In genomic region chr14:77267937-77268699, GRCh38 we compare ENCODE assay signal across 28 cellular contexts. TPM values are rescaled to one million over a fixed set of nuclear protein-coding genes. Genes with fewer than 3 reads are reported as not detected.
"Had no signal": no experiment of that assay in that cellular context is flagged by ENCODE, and none has a peak within 500 bp of the region (broad histone marks: within the 10 kb centered on the region; RNA-seq: fewer than 3 reads in every experiment).

No MANE protein-coding gene starts in this region.

- ATAC-seq: activated CD4-positive, CD25-positive, alpha-beta regulatory T cell treated with anti-CD3 and anti-CD28 coated beads, Interleukin-2, amount 50 U/mL, for 24 hours; activated naive CD8-positive, alpha-beta T cell treated with anti-CD3 and anti-CD28 coated beads, Interleukin-2, amount 50 U/mL, for 24 hours; activated T-cell treated with anti-CD3 and anti-CD28 coated beads, Interleukin-2, amount 50 U/mL, for 4 hours; body of pancreas; PC-3; SK-N-SH treated with all-trans-retinoic acid at 6 μM for 48 hours had no signal

- H3K27ac Mint-ChIP-seq: activated naive CD4-positive, alpha-beta T cell treated with anti-CD3 and anti-CD28 coated beads, Interleukin-2, amount 50 U/mL, for 72 hours; activated naive CD8-positive, alpha-beta T cell treated with anti-CD3 and anti-CD28 coated beads, Interleukin-2, amount 50 U/mL, for 24 hours; T-helper 1 cell treated with Interleukin-12 subunit alpha and Interleukin-12 subunit beta and Interleukin-4 antibody, amounts not matched to agents 30 μg/mL and 1 μg/mL, for 36 hours had no signal

- H3K4me1 ChIP-seq: ascending aorta, SJSA1 had no signal

- H3K27me3 ChIP-seq: ascending aorta had no signal

- FAIRE-seq: RCC 7860 had no signal

- H3K4me3 ChIP-seq: ascending aorta, body of pancreas, MG63, SJSA1 had no signal

- H3K36me3 ChIP-seq: ascending aorta, MG63, SJSA1 had no signal

- H3K9me3 Mint-ChIP-seq: activated naive CD8-positive, alpha-beta T cell treated with anti-CD3 and anti-CD28 coated beads, Interleukin-2, amount 50 U/mL, for 24 hours had no signal

- H3K9me3 ChIP-seq: MG63, SJSA1 had no signal

- H3K4me1 Mint-ChIP-seq: activated naive CD8-positive, alpha-beta T cell treated with anti-CD3 and anti-CD28 coated beads, Interleukin-2, amount 50 U/mL, for 24 hours had no signal

- H3K4me3 Mint-ChIP-seq: activated naive CD8-positive, alpha-beta T cell treated with anti-CD3 and anti-CD28 coated beads, Interleukin-2, amount 50 U/mL, for 24 hours; activated T-cell treated with anti-CD3 and anti-CD28 coated beads, Interleukin-2, amount 50 U/mL, for 4 hours; T-helper 1 cell treated with Interleukin-12 subunit alpha and Interleukin-12 subunit beta and Interleukin-4 antibody, amounts not matched to agents 30 μg/mL and 1 μg/mL, for 36 hours had no signal

- DNase-seq: activated CD4-positive, alpha-beta T cell treated with anti-CD3 and anti-CD28 coated beads for 48 hours; activated CD4-positive, alpha-beta T cell treated with anti-CD3 and anti-CD28 coated beads, Interleukin-2, amount 50 U/mL, for 48 hours; activated CD8-positive, alpha-beta memory T cell treated with anti-CD3 and anti-CD28 coated beads for 24 hours; activated effector memory CD4-positive, alpha-beta T cell treated with anti-CD3 and anti-CD28 coated beads, Interleukin-2, amount 50 U/mL, for 16 hours; activated naive CD4-positive, alpha-beta T cell treated with Interleukin-2 at 50 U/mL for 16 hours; activated naive CD8-positive, alpha-beta T cell treated with anti-CD3 and anti-CD28 coated beads, Interleukin-2, amount 50 U/mL, for 24 hours; activated T-cell treated with anti-CD3 and anti-CD28 coated beads, Interleukin-2, amount 50 U/mL, for 4 hours; amniotic stem cell; central memory CD4-positive, alpha-beta T cell; MG63; MV-4-11; NCI-H1092 treated with DMSO at 0.1 percent for 48 hours; NCI-H1417 treated with DMSO at 0.1 percent for 48 hours; NCI-H187; NCI-H2081; NCI-H345; NCI-H510A; NCI-H526 treated with DMSO at 0.1 percent for 48 hours; PC-3; SHP77 had no signal

- H3K27ac ChIP-seq: ascending aorta, body of pancreas, SJSA1 had no signal

RNA-seq across cellular contexts. Expression of gene NGB, which starts 2.9 kb away (rescaled TPM):
- total RNA-seq: activated naive CD4-positive, alpha-beta T cell treated with anti-CD3 and anti-CD28 coated beads, Interleukin-2, amount 50 U/mL, for 72 hours; activated T-cell treated with anti-CD3 and anti-CD28 coated beads, Interleukin-2, amount 50 U/mL, for 4 hours; ascending aorta; PC-3; SJSA1 had no signal
